Comparison of ENCODE assay signal across 18 cellular contexts in the genomic region with DNA sequence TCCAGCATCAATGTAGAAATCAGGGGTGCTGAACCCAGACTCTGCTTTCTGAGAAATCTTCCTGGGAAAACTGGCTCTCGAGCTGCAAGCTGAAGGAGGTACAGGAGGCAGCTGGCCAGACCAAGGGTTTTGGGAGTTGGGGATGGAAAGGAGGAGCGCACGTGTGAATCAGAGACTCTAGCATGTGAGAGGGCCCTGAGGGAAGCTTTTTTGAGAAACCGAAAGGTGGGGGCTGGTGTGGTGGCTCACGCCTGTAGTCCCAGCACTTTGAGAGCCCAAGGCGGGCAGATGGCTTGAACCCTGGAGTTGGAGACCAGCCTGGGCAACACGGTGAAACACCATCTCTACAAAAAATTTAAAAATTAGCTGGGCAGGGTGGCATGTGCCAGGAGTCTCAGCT. TPM values are rescaled to one million over a fixed set of nuclear protein-coding genes. Genes with fewer than 3 reads are reported as not detected.
A peak's percentile ranks its signal among the peaks of the same experiment; 100 is the strongest.
DNase-seq lines count a peak whose midpoint lies in the region; ATAC-seq, FAIRE-seq and TF ChIP-seq lines count a peak whose summit lies in the region.
"Had no signal": no experiment of that assay in that cellular context is flagged by ENCODE, and none has a peak within 500 bp of the region (broad histone marks: within the 10 kb centered on the region; RNA-seq: fewer than 3 reads in every experiment).

No MANE protein-coding gene starts in this region.

- CTCF ChIA-PET in MCF 10A (lab: Yijun Ruan, JAX) (interaction anchor here (0.6 to 2.3 kb wide), 4 partner anchors 8 to 1505 kb away, joined by 4 to 13 read pairs (median 6); no protein-coding TSS in a partner anchor), mammary epithelial cell (lab: Charles Lee; ENCODE audit: low non-redundant PET) (no interaction called here)

- H3K36me3 ChIP-seq in mammary epithelial cell (ENCODE audit: insufficient read depth, low read length) (no peaks in the 10 kb centered on the region), neural progenitor cell (no peaks in the 10 kb centered on the region)
- H3K36me3 ChIP-seq: BLaER1 had no signal

- no peak for DNase-seq in MCF 10A (ENCODE audit: unreplicated experiment)
- DNase-seq in mammary epithelial cell, result no peak
- DNase-seq in neural progenitor cell (ENCODE audit: low spot score), result no peak
- no peak for DNase-seq in GM12891 (ENCODE audit: insufficient read length, low spot score)
- DNase-seq in ecto neural progenitor cell (ENCODE audit: low spot score), result no peak
- DNase-seq in left cardiac atrium, result no peak
- DNase-seq: 8988T; CD4-positive, alpha-beta memory T cell; DMS 273 treated with DMSO at 0.1 percent for 48 hours; DND-41; HCEC 1CT had no signal

- BruUV-seq in MCF 10A (replicated peaks; lab: Mats Ljungman, UMichigan) (no TSS peak), mammary epithelial cell (replicated peaks; lab: Mats Ljungman, UMichigan) (no TSS peak)

- H3K9me3 ChIP-seq in mammary epithelial cell (replicated peaks; ENCODE audit: insufficient read depth, low read length) (no peaks in the 10 kb centered on the region), neural progenitor cell (ENCODE audit: low read depth) (no peaks in the 10 kb centered on the region)
- H3K9me3 ChIP-seq: BLaER1 had no signal

- H3K9me3 Mint-ChIP-seq in MCF 10A (ENCODE audit: unreplicated experiment) (no peaks in the 10 kb centered on the region), neural progenitor cell (no peaks in the 10 kb centered on the region)
- no peaks in the 10 kb centered on the region for H3K9me3 Mint-ChIP-seq in dendritic cell treated with granulocyte-macrophage colony-stimulating factor and Interleukin-4, amounts not matched to agents 40 ng/mL and 50 ng/mL, for 4 days
- H3K9me3 Mint-ChIP-seq: CD4-positive, alpha-beta memory T cell; GM23338 had no signal

- H3K27ac ChIP-seq in mammary epithelial cell (ENCODE audit: insufficient read depth, low read depth, low read length) (no peak overlapping the region), neural progenitor cell (no peak overlapping the region)
- H3K27ac ChIP-seq: BLaER1 had no signal

- H3K27ac Mint-ChIP-seq in MCF 10A (ENCODE audit: low read depth, unreplicated experiment) (peak overlapping the region; percentile 28), neural progenitor cell (peak overlapping the region; percentile 42)
- H3K27ac Mint-ChIP-seq in dendritic cell treated with granulocyte-macrophage colony-stimulating factor and Interleukin-4, amounts not matched to agents 40 ng/mL and 50 ng/mL, for 4 days, result peak overlapping the region; percentile 53
- H3K27ac Mint-ChIP-seq: CD14-positive monocyte; CD4-positive, alpha-beta memory T cell; GM23338 had no signal

- H3K4me3 ChIP-seq in mammary epithelial cell (replicated peaks in 1 of 3; ENCODE audit: insufficient read depth in 1 of 3, low read depth in 2 of 3, low read length in 3 of 3) (no peak overlapping the region), neural progenitor cell (no peak overlapping the region)
- H3K4me3 ChIP-seq: BLaER1, GM12878, GM23338 had no signal

- H3F3A ChIP-seq in neural progenitor cell (ENCODE audit: low read depth), result no peaks in the 10 kb centered on the region

- dilution Hi-C loops in mammary epithelial cell (cut with HindIII; ENCODE audit: low sequenced_read_pairs), result no loop called here

- H3K36me3 Mint-ChIP-seq in MCF 10A (ENCODE audit: insufficient read depth, unreplicated experiment) (no peaks in the 10 kb centered on the region), neural progenitor cell (no peaks in the 10 kb centered on the region)
- no peaks in the 10 kb centered on the region for H3K36me3 Mint-ChIP-seq in dendritic cell treated with granulocyte-macrophage colony-stimulating factor and Interleukin-4, amounts not matched to agents 40 ng/mL and 50 ng/mL, for 4 days (ENCODE audit: low read depth)
- H3K36me3 Mint-ChIP-seq: CD14-positive monocyte; CD4-positive, alpha-beta memory T cell had no signal

- H3K4me2 ChIP-seq in mammary epithelial cell (ENCODE audit: insufficient read depth, low read depth, low read length), result no peak overlapping the region
- no peak overlapping the region for H3K4me2 ChIP-seq in neural progenitor cell
- H3K4me2 ChIP-seq: BLaER1, GM23338 had no signal

- H3K27me3 Mint-ChIP-seq in MCF 10A (ENCODE audit: insufficient read depth, unreplicated experiment) (no peaks in the 10 kb centered on the region), neural progenitor cell (ENCODE audit: insufficient read depth, low read depth) (peaks cover 5% of the 10 kb centered on the region)
- peaks cover 2% of the 10 kb centered on the region for H3K27me3 Mint-ChIP-seq in dendritic cell treated with granulocyte-macrophage colony-stimulating factor and Interleukin-4, amounts not matched to agents 40 ng/mL and 50 ng/mL, for 4 days

- H3K79me2 ChIP-seq in mammary epithelial cell (ENCODE audit: insufficient read depth, low read length) (no peaks in the 10 kb centered on the region), neural progenitor cell (ENCODE audit: low read depth) (no peaks in the 10 kb centered on the region)

- in situ Hi-C loops in mammary epithelial cell (cut with MboI; ENCODE audit: low sequenced_read_pairs in 2 of 2), result no loop called here

- intact Hi-C loops in MCF 10A (cut with micrococcal nuclease), result loop anchor here (10.0 kb wide), 1 partner anchor 395 kb away; no protein-coding TSS in a partner anchor
- intact Hi-C loops in mammary epithelial cell (cut with micrococcal nuclease), result no loop called here
- intact Hi-C loops in dendritic cell treated with granulocyte-macrophage colony-stimulating factor and Interleukin-4, amounts not matched to agents 40 ng/mL and 50 ng/mL, for 4 days (cut with micrococcal nuclease), result no loop called here
- intact Hi-C loops in left cardiac atrium (cut with DNase I), result no loop called here

- H3K4me3 Mint-ChIP-seq in MCF 10A (ENCODE audit: unreplicated experiment), result no peak overlapping the region
- H3K4me3 Mint-ChIP-seq in dendritic cell treated with granulocyte-macrophage colony-stimulating factor and Interleukin-4, amounts not matched to agents 40 ng/mL and 50 ng/mL, for 4 days, result no peak overlapping the region
- no peak overlapping the region for H3K4me3 Mint-ChIP-seq in neural progenitor cell
- H3K4me3 Mint-ChIP-seq: CD14-positive monocyte; CD4-positive, alpha-beta memory T cell; GM23338 had no signal

- H2AFZ ChIP-seq in mammary epithelial cell (ENCODE audit: low read depth, low read length) (no peak overlapping the region), neural progenitor cell (replicated peaks) (no peak overlapping the region)
- H2AFZ ChIP-seq: GM23338 had no signal

- FAIRE-seq in GM12891 (lab: Jason Lieb, UNC), result no peak
- FAIRE-seq: GM12878, GM18507, H54 had no signal

- TF ChIP-seq CTCF in MCF 10A (IDR thresholded peaks at IDR 0.05; ENCODE audit: unreplicated experiment) (no peak), mammary epithelial cell (conservative IDR thresholded peaks at IDR 0.05 in 1 of 2, IDR thresholded peaks at IDR 0.05 in 1 of 2; ENCODE audit: extremely low read depth in 1 of 2, insufficient read depth in 1 of 2, low read depth in 1 of 2, low read length in 2 of 2) (no peak), neural progenitor cell (IDR thresholded peaks at IDR 0.05) (no peak)

- no peak for TF ChIP-seq POLR2A in GM12891 (IDR thresholded peaks at IDR 0.05; ENCODE audit: low read depth, low read length)

- 74% methylated on average over 5 of the region's 7 CpGs for WGBS in mammary epithelial cell (ENCODE audit: low coverage, missing lambda C conversion rate)

- H4K20me1 ChIP-seq in mammary epithelial cell (ENCODE audit: insufficient read depth, low read length) (no peaks in the 10 kb centered on the region), neural progenitor cell (ENCODE audit: low read depth) (no peaks in the 10 kb centered on the region)
- H4K20me1 ChIP-seq: BLaER1 had no signal

- no peaks in the 10 kb centered on the region for H3K27me3 ChIP-seq in mammary epithelial cell (ENCODE audit: insufficient read depth, low read length)
- no peaks in the 10 kb centered on the region for H3K27me3 ChIP-seq in neural progenitor cell
- H3K27me3 ChIP-seq: BLaER1 had no signal

- ATAC-seq in left cardiac atrium, result no peak
- ATAC-seq: GM12878 had no signal

- H3K4me1 ChIP-seq in mammary epithelial cell (ENCODE audit: insufficient read depth, low read length) (no peaks in the 10 kb centered on the region), neural progenitor cell (peaks cover 5% of the 10 kb centered on the region)
- H3K4me1 ChIP-seq: BLaER1 had no signal

- POLR2A ChIA-PET in MCF 10A (lab: Yijun Ruan, JAX), result no interaction called here

- H3K9ac ChIP-seq in mammary epithelial cell (ENCODE audit: insufficient read depth, low read length), result no peak overlapping the region
- no peak overlapping the region for H3K9ac ChIP-seq in neural progenitor cell
- H3K9ac ChIP-seq: BLaER1 had no signal

- H3K4me1 Mint-ChIP-seq in MCF 10A (ENCODE audit: insufficient read depth, unreplicated experiment) (no peaks in the 10 kb centered on the region), neural progenitor cell (peaks cover 16% of the 10 kb centered on the region)
- H3K4me1 Mint-ChIP-seq in dendritic cell treated with granulocyte-macrophage colony-stimulating factor and Interleukin-4, amounts not matched to agents 40 ng/mL and 50 ng/mL, for 4 days (ENCODE audit: low read depth), result peaks cover 13% of the 10 kb centered on the region
- H3K4me1 Mint-ChIP-seq: CD4-positive, alpha-beta memory T cell; GM23338 had no signal

TF ChIP-seq in GM12891, 5 proteins besides CTCF, POLR2A, EP300 and RAD21:
- TF ChIP-seq PAX5 (IDR thresholded peaks at IDR 0.05; ENCODE audit: insufficient read depth, low read length, severe bottlenecking) (no peak), POU2F2 (IDR thresholded peaks at IDR 0.05; ENCODE audit: low read depth, low read length) (no peak), POLR2AphosphoS5 (IDR thresholded peaks at IDR 0.05; ENCODE audit: low read depth, low read length) (no peak), SPI1 (IDR thresholded peaks at IDR 0.05; ENCODE audit: low read depth, low read length) (no peak)

RNA-seq across cellular contexts. Expression of gene EEF1E1, which starts 37.1 kb away (rescaled TPM):
- total RNA-seq in MCF 10A (2022), result 52.1 and 56.7 TPM in 2 replicates
- 10 to 100 TPM; 20.2 to 39.6 TPM for total RNA-seq in mammary epithelial cell
- polyA plus RNA-seq in mammary epithelial cell, result 55.4 TPM
- 14.2 TPM for polyA minus RNA-seq in mammary epithelial cell
- total RNA-seq in neural progenitor cell (ENCODE audit: low replicate concordance), result 85.6 and 119 TPM in 2 replicates
- polyA plus RNA-seq in GM12891 (2012; ENCODE audit: low read depth, missing spikeins), result 51.6 TPM
- 10 to 100 TPM; 14.5 to 18.5 TPM for total RNA-seq in left cardiac atrium
